ENCODE assay signal across 1 cellular context in the genomic region with DNA sequence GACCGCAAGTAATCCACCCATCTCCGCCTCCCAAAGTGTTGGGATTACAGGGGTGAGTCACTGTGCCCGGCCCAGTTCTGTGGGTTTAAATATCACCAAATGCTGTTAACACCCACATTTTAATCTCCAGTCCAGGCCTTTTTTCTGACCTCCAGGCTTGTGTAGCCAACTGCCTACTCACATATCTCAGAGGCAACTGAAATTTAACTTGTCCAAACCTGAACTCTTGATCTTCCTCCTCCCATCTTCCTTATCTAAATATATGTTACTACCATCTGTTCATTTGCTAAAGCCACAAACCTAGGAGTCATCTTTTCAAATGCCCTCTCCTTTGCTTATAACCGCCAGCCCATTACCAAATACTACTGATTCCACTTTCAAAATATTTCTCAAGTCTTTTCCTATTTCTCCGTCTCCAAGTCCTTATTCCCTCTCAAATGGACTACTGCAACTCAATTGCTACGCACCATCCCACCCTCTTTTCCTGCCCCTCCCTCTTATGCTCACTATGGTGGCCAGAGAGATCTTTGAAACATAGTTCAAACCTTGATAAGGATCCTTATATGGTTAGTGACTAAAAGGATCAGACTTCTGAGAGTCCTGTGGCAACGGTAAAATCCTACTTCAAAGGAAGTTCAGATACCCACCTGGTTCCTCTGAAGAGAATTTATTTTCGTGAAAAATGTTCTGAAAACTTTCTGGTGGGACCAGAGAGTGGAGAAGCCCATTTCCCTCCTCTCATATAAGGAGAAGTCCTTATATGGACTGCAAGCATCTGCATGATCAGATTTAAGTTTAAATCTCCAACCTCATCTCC.
TF ChIP-seq lines count a peak whose summit lies in the region.

No MANE protein-coding gene starts in this region.

TF ChIP-seq in K562, 482 proteins besides CTCF, POLR2A, EP300 and RAD21 (continued from another document and continues in another):
- TF ChIP-seq JUND (IDR thresholded peaks at IDR 0.05; ENCODE audit: borderline replicate concordance, low read depth, low read length) (peak; percentile 97), JUND (tag; IDR thresholded peaks at IDR 0.05; ENCODE audit: borderline replicate concordance, low read depth, low read length) (peak; percentile 94), ZNF24 (IDR thresholded peaks at IDR 0.05) (peak; percentile 38; the same call in 1 of the 2 replicates), SMARCA4 (IDR thresholded peaks at IDR 0.05) (peak; percentile 99), NFYB (IDR thresholded peaks at IDR 0.05; ENCODE audit: extremely low read depth, insufficient read length) (no peak), HDAC3 (IDR thresholded peaks at IDR 0.05; ENCODE audit: borderline replicate concordance, partially characterized antibody) (peak; percentile 97), MEF2D (tag; conservative IDR thresholded peaks at IDR 0.05; ENCODE audit: low read depth) (peak; percentile 64), KLF16 (IDR thresholded peaks at IDR 0.05) (peak; percentile 92), CHD2 (IDR thresholded peaks at IDR 0.05; ENCODE audit: low read depth, low read length) (0 out of 2 replicates have a peak, but pooled peaks have one; percentile 21), GABPB1 (CRISPR knock-in tag; IDR thresholded peaks at IDR 0.05) (no peak; the same call in 1 of the 2 replicates), HDAC6 (IDR thresholded peaks at IDR 0.05; ENCODE audit: low read depth, low read length) (no peak), ETS2 (tag; IDR thresholded peaks at IDR 0.05; ENCODE audit: borderline replicate concordance, poor library complexity, severe bottlenecking) (no peak), KDM2B (CRISPR knock-in tag; IDR thresholded peaks at IDR 0.05) (no peak), DPF2 (IDR thresholded peaks at IDR 0.05) (peak; percentile 99), STAT5B (CRISPR knock-in tag; IDR thresholded peaks at IDR 0.05) (no peak), RAD51 (IDR thresholded peaks at IDR 0.05; ENCODE audit: borderline replicate concordance, low read depth) (peak; percentile 59; the same call in 1 of the 2 replicates), ZNF175 (CRISPR knock-in tag; IDR thresholded peaks at IDR 0.05; ENCODE audit: low read depth) (0 out of 2 replicates have a peak, but pooled peaks have one; percentile 72), PHF8 (IDR thresholded peaks at IDR 0.05; ENCODE audit: borderline replicate concordance, low read length) (no peak; the same call in 1 of the 2 replicates), KDM5B (IDR thresholded peaks at IDR 0.05; ENCODE audit: insufficient replicate concordance, low read depth, low read length) (no peak), SMAD4 (CRISPR knock-in tag; conservative IDR thresholded peaks at IDR 0.05) (no peak; the same call in none of the 2 replicates), ZNF140 (CRISPR knock-in tag; IDR thresholded peaks at IDR 0.05) (no peak), FOS (IDR thresholded peaks at IDR 0.05; ENCODE audit: extremely low read depth, insufficient read length) (peak; percentile 23), ZZZ3 (IDR thresholded peaks at IDR 0.05) (peak; percentile 13; the same call in 1 of the 2 replicates), ZNF263 (CRISPR knock-in tag; IDR thresholded peaks at IDR 0.05; ENCODE audit: borderline replicate concordance) (peak; percentile 60; the same call in 1 of the 2 replicates), CCAR2 (IDR thresholded peaks at IDR 0.05; ENCODE audit: low read depth, low read length) (no peak), TARDBP (IDR thresholded peaks at IDR 0.05) (no peak; the same call in 1 of the 2 replicates), SMARCC2 (IDR thresholded peaks at IDR 0.05; ENCODE audit: low read depth) (peak; percentile 99), KHSRP (IDR thresholded peaks at IDR 0.05) (peak; percentile 33), CXXC5 (CRISPR knock-in tag; IDR thresholded peaks at IDR 0.05) (peak; percentile 99), ZNF134 (CRISPR knock-in tag; conservative IDR thresholded peaks at IDR 0.05) (no peak), XRCC4 (IDR thresholded peaks at IDR 0.05; ENCODE audit: extremely low read depth, insufficient read depth, insufficient read length) (no peak), E2F3 (CRISPR knock-in tag; IDR thresholded peaks at IDR 0.05) (no peak; the same call in 1 of the 2 replicates), PCBP1 (IDR thresholded peaks at IDR 0.05; ENCODE audit: low read depth, low read length, poor library complexity, severe bottlenecking) (no peak), LCOR (CRISPR knock-in tag; IDR thresholded peaks at IDR 0.05) (peak; percentile 82), RFX5 (IDR thresholded peaks at IDR 0.05; ENCODE audit: low read depth, low read length) (no peak), ZFP30 (CRISPR knock-in tag; IDR thresholded peaks at IDR 0.05; ENCODE audit: borderline replicate concordance) (no peak), OTX1 (CRISPR knock-in tag; IDR thresholded peaks at IDR 0.05) (peak; percentile 87), ZBTB7A (IDR thresholded peaks at IDR 0.05; ENCODE audit: borderline replicate concordance, control insufficient read depth, low read depth, low read length) (no peak), RCOR1 (IDR thresholded peaks at IDR 0.05; ENCODE audit: borderline replicate concordance in 1 of 2, low read depth in 2 of 2, low read length in 2 of 2) (peak; percentile 72 to 93; a peak in 3 of 4 replicates), GTF2F1 (IDR thresholded peaks at IDR 0.05; ENCODE audit: low read depth, low read length) (no peak; the same call in 1 of the 2 replicates)
- TF ChIP-seq, protein P1, sequence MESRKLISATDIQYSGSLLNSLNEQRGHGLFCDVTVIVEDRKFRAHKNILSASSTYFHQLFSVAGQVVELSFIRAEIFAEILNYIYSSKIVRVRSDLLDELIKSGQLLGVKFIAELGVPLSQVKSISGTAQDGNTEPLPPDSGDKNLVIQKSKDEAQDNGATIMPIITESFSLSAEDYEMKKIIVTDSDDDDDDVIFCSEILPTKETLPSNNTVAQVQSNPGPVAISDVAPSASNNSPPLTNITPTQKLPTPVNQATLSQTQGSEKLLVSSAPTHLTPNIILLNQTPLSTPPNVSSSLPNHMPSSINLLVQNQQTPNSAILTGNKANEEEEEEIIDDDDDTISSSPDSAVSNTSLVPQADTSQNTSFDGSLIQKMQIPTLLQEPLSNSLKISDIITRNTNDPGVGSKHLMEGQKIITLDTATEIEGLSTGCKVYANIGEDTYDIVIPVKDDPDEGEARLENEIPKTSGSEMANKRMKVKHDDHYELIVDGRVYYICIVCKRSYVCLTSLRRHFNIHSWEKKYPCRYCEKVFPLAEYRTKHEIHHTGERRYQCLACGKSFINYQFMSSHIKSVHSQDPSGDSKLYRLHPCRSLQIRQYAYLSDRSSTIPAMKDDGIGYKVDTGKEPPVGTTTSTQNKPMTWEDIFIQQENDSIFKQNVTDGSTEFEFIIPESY (CRISPR knock-in tag; IDR thresholded peaks at IDR 0.05): no peak
- TF ChIP-seq, protein P2, sequence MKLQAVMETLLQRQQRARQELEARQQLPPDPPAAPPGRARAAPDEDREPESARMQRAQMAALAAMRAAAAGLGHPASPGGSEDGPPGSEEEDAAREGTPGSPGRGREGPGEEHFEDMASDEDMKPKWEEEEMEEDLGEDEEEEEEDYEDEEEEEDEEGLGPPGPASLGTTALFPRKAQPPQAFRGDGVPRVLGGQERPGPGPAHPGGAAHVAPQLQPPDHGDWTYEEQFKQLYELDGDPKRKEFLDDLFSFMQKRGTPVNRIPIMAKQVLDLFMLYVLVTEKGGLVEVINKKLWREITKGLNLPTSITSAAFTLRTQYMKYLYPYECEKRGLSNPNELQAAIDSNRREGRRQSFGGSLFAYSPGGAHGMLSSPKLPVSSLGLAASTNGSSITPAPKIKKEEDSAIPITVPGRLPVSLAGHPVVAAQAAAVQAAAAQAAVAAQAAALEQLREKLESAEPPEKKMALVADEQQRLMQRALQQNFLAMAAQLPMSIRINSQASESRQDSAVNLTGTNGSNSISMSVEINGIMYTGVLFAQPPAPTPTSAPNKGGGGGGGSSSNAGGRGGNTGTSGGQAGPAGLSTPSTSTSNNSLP (IDR thresholded peaks at IDR 0.05; ENCODE audit: borderline replicate concordance, low read depth, low read length): peak; percentile 98; the same call in 1 of the 2 replicates
- TF ChIP-seq, protein P3, sequence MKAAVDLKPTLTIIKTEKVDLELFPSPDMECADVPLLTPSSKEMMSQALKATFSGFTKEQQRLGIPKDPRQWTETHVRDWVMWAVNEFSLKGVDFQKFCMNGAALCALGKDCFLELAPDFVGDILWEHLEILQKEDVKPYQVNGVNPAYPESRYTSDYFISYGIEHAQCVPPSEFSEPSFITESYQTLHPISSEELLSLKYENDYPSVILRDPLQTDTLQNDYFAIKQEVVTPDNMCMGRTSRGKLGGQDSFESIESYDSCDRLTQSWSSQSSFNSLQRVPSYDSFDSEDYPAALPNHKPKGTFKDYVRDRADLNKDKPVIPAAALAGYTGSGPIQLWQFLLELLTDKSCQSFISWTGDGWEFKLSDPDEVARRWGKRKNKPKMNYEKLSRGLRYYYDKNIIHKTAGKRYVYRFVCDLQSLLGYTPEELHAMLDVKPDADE (conservative IDR thresholded peaks at IDR 0.05; ENCODE audit: control insufficient read depth, low read depth, low read length): 0 out of 2 replicates have a peak, but pooled peaks have one; percentile 33
- TF ChIP-seq, protein P4, sequence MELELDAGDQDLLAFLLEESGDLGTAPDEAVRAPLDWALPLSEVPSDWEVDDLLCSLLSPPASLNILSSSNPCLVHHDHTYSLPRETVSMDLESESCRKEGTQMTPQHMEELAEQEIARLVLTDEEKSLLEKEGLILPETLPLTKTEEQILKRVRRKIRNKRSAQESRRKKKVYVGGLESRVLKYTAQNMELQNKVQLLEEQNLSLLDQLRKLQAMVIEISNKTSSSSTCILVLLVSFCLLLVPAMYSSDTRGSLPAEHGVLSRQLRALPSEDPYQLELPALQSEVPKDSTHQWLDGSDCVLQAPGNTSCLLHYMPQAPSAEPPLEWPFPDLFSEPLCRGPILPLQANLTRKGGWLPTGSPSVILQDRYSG (tag; conservative IDR thresholded peaks at IDR 0.05; ENCODE audit: low read depth): peak; percentile 48
- TF ChIP-seq, protein P5, sequence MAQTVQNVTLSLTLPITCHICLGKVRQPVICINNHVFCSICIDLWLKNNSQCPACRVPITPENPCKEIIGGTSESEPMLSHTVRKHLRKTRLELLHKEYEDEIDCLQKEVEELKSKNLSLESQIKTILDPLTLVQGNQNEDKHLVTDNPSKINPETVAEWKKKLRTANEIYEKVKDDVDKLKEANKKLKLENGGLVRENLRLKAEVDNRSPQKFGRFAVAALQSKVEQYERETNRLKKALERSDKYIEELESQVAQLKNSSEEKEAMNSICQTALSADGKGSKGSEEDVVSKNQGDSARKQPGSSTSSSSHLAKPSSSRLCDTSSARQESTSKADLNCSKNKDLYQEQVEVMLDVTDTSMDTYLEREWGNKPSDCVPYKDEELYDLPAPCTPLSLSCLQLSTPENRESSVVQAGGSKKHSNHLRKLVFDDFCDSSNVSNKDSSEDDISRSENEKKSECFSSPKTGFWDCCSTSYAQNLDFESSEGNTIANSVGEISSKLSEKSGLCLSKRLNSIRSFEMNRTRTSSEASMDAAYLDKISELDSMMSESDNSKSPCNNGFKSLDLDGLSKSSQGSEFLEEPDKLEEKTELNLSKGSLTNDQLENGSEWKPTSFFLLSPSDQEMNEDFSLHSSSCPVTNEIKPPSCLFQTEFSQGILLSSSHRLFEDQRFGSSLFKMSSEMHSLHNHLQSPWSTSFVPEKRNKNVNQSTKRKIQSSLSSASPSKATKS (CRISPR knock-in tag; IDR thresholded peaks at IDR 0.05): no peak
- TF ChIP-seq, protein P6, sequence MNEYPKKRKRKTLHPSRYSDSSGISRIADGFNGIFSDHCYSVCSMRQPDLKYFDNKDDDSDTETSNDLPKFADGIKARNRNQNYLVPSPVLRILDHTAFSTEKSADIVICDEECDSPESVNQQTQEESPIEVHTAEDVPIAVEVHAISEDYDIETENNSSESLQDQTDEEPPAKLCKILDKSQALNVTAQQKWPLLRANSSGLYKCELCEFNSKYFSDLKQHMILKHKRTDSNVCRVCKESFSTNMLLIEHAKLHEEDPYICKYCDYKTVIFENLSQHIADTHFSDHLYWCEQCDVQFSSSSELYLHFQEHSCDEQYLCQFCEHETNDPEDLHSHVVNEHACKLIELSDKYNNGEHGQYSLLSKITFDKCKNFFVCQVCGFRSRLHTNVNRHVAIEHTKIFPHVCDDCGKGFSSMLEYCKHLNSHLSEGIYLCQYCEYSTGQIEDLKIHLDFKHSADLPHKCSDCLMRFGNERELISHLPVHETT (CRISPR knock-in tag; conservative IDR thresholded peaks at IDR 0.05 in 1 of 2, IDR thresholded peaks at IDR 0.05 in 1 of 2): no peak
- TF ChIP-seq, protein P7, sequence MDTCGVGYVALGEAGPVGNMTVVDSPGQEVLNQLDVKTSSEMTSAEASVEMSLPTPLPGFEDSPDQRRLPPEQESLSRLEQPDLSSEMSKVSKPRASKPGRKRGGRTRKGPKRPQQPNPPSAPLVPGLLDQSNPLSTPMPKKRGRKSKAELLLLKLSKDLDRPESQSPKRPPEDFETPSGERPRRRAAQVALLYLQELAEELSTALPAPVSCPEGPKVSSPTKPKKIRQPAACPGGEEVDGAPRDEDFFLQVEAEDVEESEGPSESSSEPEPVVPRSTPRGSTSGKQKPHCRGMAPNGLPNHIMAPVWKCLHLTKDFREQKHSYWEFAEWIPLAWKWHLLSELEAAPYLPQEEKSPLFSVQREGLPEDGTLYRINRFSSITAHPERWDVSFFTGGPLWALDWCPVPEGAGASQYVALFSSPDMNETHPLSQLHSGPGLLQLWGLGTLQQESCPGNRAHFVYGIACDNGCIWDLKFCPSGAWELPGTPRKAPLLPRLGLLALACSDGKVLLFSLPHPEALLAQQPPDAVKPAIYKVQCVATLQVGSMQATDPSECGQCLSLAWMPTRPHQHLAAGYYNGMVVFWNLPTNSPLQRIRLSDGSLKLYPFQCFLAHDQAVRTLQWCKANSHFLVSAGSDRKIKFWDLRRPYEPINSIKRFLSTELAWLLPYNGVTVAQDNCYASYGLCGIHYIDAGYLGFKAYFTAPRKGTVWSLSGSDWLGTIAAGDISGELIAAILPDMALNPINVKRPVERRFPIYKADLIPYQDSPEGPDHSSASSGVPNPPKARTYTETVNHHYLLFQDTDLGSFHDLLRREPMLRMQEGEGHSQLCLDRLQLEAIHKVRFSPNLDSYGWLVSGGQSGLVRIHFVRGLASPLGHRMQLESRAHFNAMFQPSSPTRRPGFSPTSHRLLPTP (IDR thresholded peaks at IDR 0.05; ENCODE audit: borderline replicate concordance, extremely low read depth, insufficient read length): no peak
- TF ChIP-seq, protein P8, sequence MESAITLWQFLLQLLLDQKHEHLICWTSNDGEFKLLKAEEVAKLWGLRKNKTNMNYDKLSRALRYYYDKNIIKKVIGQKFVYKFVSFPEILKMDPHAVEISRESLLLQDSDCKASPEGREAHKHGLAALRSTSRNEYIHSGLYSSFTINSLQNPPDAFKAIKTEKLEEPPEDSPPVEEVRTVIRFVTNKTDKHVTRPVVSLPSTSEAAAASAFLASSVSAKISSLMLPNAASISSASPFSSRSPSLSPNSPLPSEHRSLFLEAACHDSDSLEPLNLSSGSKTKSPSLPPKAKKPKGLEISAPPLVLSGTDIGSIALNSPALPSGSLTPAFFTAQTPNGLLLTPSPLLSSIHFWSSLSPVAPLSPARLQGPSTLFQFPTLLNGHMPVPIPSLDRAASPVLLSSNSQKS (CRISPR knock-in tag; IDR thresholded peaks at IDR 0.05): no peak
- TF ChIP-seq, protein P9, sequence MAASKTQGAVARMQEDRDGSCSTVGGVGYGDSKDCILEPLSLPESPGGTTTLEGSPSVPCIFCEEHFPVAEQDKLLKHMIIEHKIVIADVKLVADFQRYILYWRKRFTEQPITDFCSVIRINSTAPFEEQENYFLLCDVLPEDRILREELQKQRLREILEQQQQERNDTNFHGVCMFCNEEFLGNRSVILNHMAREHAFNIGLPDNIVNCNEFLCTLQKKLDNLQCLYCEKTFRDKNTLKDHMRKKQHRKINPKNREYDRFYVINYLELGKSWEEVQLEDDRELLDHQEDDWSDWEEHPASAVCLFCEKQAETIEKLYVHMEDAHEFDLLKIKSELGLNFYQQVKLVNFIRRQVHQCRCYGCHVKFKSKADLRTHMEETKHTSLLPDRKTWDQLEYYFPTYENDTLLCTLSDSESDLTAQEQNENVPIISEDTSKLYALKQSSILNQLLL (CRISPR knock-in tag; IDR thresholded peaks at IDR 0.05; ENCODE audit: borderline replicate concordance): no peak
